ENCODE assay signal across 8 cellular contexts in genomic region chr10:95308389-95309302, GRCh38. TPM values are rescaled to one million over a fixed set of nuclear protein-coding genes. Genes with fewer than 3 reads are reported as not detected.
A peak's percentile ranks its signal among the peaks of the same experiment; 100 is the strongest.
DNase-seq lines count a peak whose midpoint lies in the region; ATAC-seq and TF ChIP-seq lines count a peak whose summit lies in the region.

No MANE protein-coding gene starts in this region.

- H3K9me2 ChIP-seq in hepatocyte (replicated peaks; ENCODE audit: insufficient read depth), result no peaks in the 10 kb centered on the region

- H3K27ac ChIP-seq in hepatocyte, result peak overlapping the region; percentile 73

- H3K4me1 Mint-ChIP-seq in stimulated activated naive CD8-positive, alpha-beta T cell treated with anti-CD3 and anti-CD28 coated beads, Interleukin-15, amount 100 ng/mL, for 72 hours, result peaks cover 20% of the 10 kb centered on the region
- H3K4me1 Mint-ChIP-seq in naive thymus-derived CD8-positive, alpha-beta T cell, result peaks cover 0 to 15% (median 0%) of the 10 kb centered on the region in 4 donors

- H2AFZ ChIP-seq in hepatocyte, result no peak overlapping the region

- WGBS in hepatocyte (ENCODE audit: low lambda C conversion rate, missing lambda C conversion rate), result 44% methylated on average over 8 of the region's 8 CpGs

- H3K27ac Mint-ChIP-seq in stimulated activated naive CD8-positive, alpha-beta T cell treated with anti-CD3 and anti-CD28 coated beads, Interleukin-15, amount 100 ng/mL, for 72 hours, result peak overlapping the region in 1 of 2 donors; percentile 34
- peak overlapping the region in 1 of 10 donors; percentile 28 for H3K27ac Mint-ChIP-seq in naive thymus-derived CD8-positive, alpha-beta T cell

- no peaks in the 10 kb centered on the region for H4K20me1 ChIP-seq in hepatocyte (ENCODE audit: insufficient read depth, poor library complexity, severe bottlenecking)

- H3K79me2 ChIP-seq in hepatocyte, result no peaks in the 10 kb centered on the region

- peak; percentile 44 for ATAC-seq in HG02884 (IDR thresholded peaks at IDR 0.05; ENCODE audit: unreplicated experiment)
- peak; percentile 47 for ATAC-seq in stimulated activated naive CD8-positive, alpha-beta T cell treated with anti-CD3 and anti-CD28 coated beads, Interleukin-15, amount 100 ng/mL, for 72 hours
- ATAC-seq in naive thymus-derived CD8-positive, alpha-beta T cell, result no peak

- peak; percentile 98 for DNase-seq in A172 (ENCODE audit: low spot score)
- peak; percentile 63 for DNase-seq in hepatocyte (ENCODE audit: low spot score)
- DNase-seq in stimulated activated naive CD8-positive, alpha-beta T cell treated with anti-CD3 and anti-CD28 coated beads, Interleukin-15, amount 100 ng/mL, for 72 hours, result no peak
- no peak for DNase-seq in naive thymus-derived CD8-positive, alpha-beta T cell
- no peak for DNase-seq in HuH-7.5 (ENCODE audit: low spot score)
- no peak for DNase-seq in NCI-H1105 treated with DMSO at 0.1 percent for 48 hours (lab: John Stamatoyannopoulos, UW)

- H3K36me3 Mint-ChIP-seq in naive thymus-derived CD8-positive, alpha-beta T cell, result no peaks in the 10 kb centered on the region

- peak overlapping the region; percentile 27 for H3K4me3 ChIP-seq in WI38 (ENCODE audit: low read depth, low read length)
- H3K4me3 ChIP-seq in hepatocyte, result no peak overlapping the region

- no peak overlapping the region for H3K4me3 Mint-ChIP-seq in stimulated activated naive CD8-positive, alpha-beta T cell treated with anti-CD3 and anti-CD28 coated beads, Interleukin-15, amount 100 ng/mL, for 72 hours
- no peak overlapping the region for H3K4me3 Mint-ChIP-seq in naive thymus-derived CD8-positive, alpha-beta T cell

- H3K9me3 ChIP-seq in hepatocyte (ENCODE audit: low read depth), result no peaks in the 10 kb centered on the region

- H3K27me3 ChIP-seq in hepatocyte, result no peaks in the 10 kb centered on the region

- peaks cover 19% of the 10 kb centered on the region for H3K27me3 Mint-ChIP-seq in stimulated activated naive CD8-positive, alpha-beta T cell treated with anti-CD3 and anti-CD28 coated beads, Interleukin-15, amount 100 ng/mL, for 72 hours
- peaks cover 0 to 4% (median 0%) of the 10 kb centered on the region in 5 donors for H3K27me3 Mint-ChIP-seq in naive thymus-derived CD8-positive, alpha-beta T cell

- no peaks in the 10 kb centered on the region for H3K9me3 Mint-ChIP-seq in stimulated activated naive CD8-positive, alpha-beta T cell treated with anti-CD3 and anti-CD28 coated beads, Interleukin-15, amount 100 ng/mL, for 72 hours
- no peaks in the 10 kb centered on the region for H3K9me3 Mint-ChIP-seq in naive thymus-derived CD8-positive, alpha-beta T cell

- POLR2A ChIA-PET in naive thymus-derived CD8-positive, alpha-beta T cell (lab: Charles Lee), result no interaction called here

- TF ChIP-seq CTCF in WI38 (IDR thresholded peaks at IDR 0.05; ENCODE audit: low read depth, low read length), result no peak
- no peak for TF ChIP-seq CTCF in hepatocyte (IDR thresholded peaks at IDR 0.05; ENCODE audit: poor library complexity)

- H3K4me2 ChIP-seq in hepatocyte, result no peak overlapping the region

- H3K4me1 ChIP-seq in hepatocyte (ENCODE audit: insufficient read depth), result peaks cover 27% of the 10 kb centered on the region

- no peaks in the 10 kb centered on the region for H3K36me3 ChIP-seq in hepatocyte (replicated peaks; ENCODE audit: insufficient read depth, low read depth)

RNA-seq across cellular contexts. Expression of gene PDLIM1, which starts 17.8 kb away (rescaled TPM):
- total RNA-seq in A172 (2014; rRNA removed; shearing (Covaris generic)), result 18.9 and 20.9 TPM in 2 replicates
- 58.2 and 61.0 TPM in 2 replicates for total RNA-seq in hepatocyte
- 176 TPM in 2 replicates for polyA plus RNA-seq in hepatocyte
- total RNA-seq in naive thymus-derived CD8-positive, alpha-beta T cell, result 1 to 10 TPM; 4.5 TPM
- 10 to 100 TPM in 1 of 3 donors, 1 to 10 TPM in 1, under 1 TPM in 1; 0.48 to 15.2 (median 1.1) TPM for polyA plus RNA-seq in naive thymus-derived CD8-positive, alpha-beta T cell

Comparison
In these comparisons a context has a peak if more than half of its experiments do, and no peak if none do; other contexts are left out.
1. DNase-seq: peak in A172 (single experiment) and hepatocyte (single experiment); none in stimulated activated naive CD8-positive, alpha-beta T cell treated with anti-CD3 and anti-CD28 coated beads, Interleukin-15, amount 100 ng/mL, for 72 hours (0 of 2), naive thymus-derived CD8-positive, alpha-beta T cell (0 of 10), HuH-7.5 (single experiment) and NCI-H1105 treated with DMSO at 0.1 percent for 48 hours (single experiment).
2. ATAC-seq: peak in HG02884 (single experiment) and stimulated activated naive CD8-positive, alpha-beta T cell treated with anti-CD3 and anti-CD28 coated beads, Interleukin-15, amount 100 ng/mL, for 72 hours (single experiment); none in naive thymus-derived CD8-positive, alpha-beta T cell (0 of 2).